In the genomic region with DNA sequence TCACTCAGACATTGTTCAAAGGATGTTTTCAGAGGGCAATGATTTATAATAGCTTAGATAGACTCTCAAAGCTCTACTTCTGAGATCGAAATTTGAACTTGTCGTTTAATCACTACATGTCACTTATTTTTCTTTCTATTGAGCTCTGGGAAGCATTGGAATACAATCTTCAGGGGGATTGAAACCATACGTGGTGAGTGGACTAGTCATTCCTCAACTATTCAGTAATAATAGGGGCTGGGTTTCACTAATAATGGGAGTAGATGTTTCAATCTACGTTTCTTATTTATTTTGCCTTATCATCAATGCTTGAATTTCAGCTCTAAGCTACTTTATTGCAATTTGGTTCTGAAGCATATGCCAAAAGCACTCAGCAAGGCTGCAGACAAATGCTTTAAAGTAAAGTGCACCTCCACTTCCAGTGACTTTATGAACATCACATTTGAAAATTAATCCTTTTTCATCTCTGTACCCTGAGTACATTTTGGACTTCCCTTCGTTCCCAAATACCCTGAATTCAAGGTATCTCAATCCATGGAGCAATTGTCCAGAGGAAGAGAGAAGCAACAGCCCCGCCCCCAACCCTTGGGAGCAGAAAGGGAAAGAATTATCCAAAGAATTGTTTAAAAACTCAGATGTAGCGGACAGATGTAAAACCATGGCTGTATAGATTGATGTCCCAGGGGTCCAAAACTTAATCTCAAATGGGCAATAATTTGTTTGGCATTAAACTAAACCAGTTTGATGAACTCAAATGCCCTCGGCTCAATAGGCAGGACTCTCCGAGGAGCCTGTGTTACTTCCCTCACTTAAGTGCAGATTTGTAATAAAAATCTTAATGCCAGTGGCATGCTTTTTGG, we compare ENCODE assay signal across 8 cellular contexts.
A peak's percentile ranks its signal among the peaks of the same experiment; 100 is the strongest.
DNase-seq lines count a peak whose midpoint lies in the region; ATAC-seq and TF ChIP-seq lines count a peak whose summit lies in the region.

No MANE protein-coding gene starts in this region.

- H3K4me1 ChIP-seq in CD8-positive, alpha-beta memory T cell (ENCODE audit: insufficient read depth, low read length), result peaks cover 17% of the 10 kb centered on the region
- peaks cover 8% of the 10 kb centered on the region; the same call in 1 of the 2 replicates for H3K4me1 ChIP-seq in HUES64 (ENCODE audit: insufficient read depth, low read length)

- H3K4me3 ChIP-seq in CD8-positive, alpha-beta memory T cell (ENCODE audit: low read length), result peak overlapping the region; percentile 84
- peak overlapping the region; percentile 94 for H3K4me3 ChIP-seq in HUES64 (ENCODE audit: low read length)

- H3K9ac ChIP-seq in HUES64 (ENCODE audit: low read depth, low read length), result peak overlapping the region; percentile 99

- H3K4me1 Mint-ChIP-seq in CD8-positive, alpha-beta memory T cell, result peaks cover 23 to 39% (median 33%) of the 10 kb centered on the region in 3 donors
- H3K4me1 Mint-ChIP-seq in naive B cell, result peaks cover 23 to 35% (median 25%) of the 10 kb centered on the region in 3 donors

- ATAC-seq in naive B cell (ENCODE audit: low read depth in 2 of 2), result no peak
- no peak for ATAC-seq in HG02852 (IDR thresholded peaks at IDR 0.05; ENCODE audit: unreplicated experiment)

- H3K27me3 ChIP-seq in CD8-positive, alpha-beta memory T cell (ENCODE audit: insufficient read depth, low read length, poor library complexity, severe bottlenecking), result no peaks in the 10 kb centered on the region
- no peaks in the 10 kb centered on the region for H3K27me3 ChIP-seq in HUES64 (ENCODE audit: insufficient read depth, low read length)

- no peaks in the 10 kb centered on the region for H3K9me3 ChIP-seq in CD8-positive, alpha-beta memory T cell (ENCODE audit: low read length)
- H3K9me3 ChIP-seq in HUES64 (ENCODE audit: insufficient read depth, low read depth, low read length), result no peaks in the 10 kb centered on the region

- WGBS in HUES64, result 9% methylated on average over 6 of the region's 9 CpGs

- H3K27ac ChIP-seq in CD8-positive, alpha-beta memory T cell (ENCODE audit: low read depth, low read length), result peak overlapping the region; percentile 97
- H3K27ac ChIP-seq in HUES64 (ENCODE audit: low read depth, low read length), result peak overlapping the region; percentile 81; the same call in 1 of the 2 replicates

- CTCF ChIA-PET in CD8-positive, alpha-beta memory T cell (lab: Charles Lee), result interaction anchor here (0.7 to 6.6 kb wide), 12 partner anchors 17 to 129 kb away, joined by 3 to 174 read pairs (median 8); a partner anchor contains a TSS

- POLR2A ChIA-PET in CD8-positive, alpha-beta memory T cell (lab: Charles Lee), result interaction anchor here (0.6 to 9.6 kb wide), 34 partner anchors 15 to 1738 kb away, joined by 3 to 958 read pairs (median 30); a partner anchor contains a TSS

- H3K36me3 Mint-ChIP-seq in CD8-positive, alpha-beta memory T cell, result peaks cover 0 to 31% (median 0%) of the 10 kb centered on the region in 3 donors
- H3K36me3 Mint-ChIP-seq in naive B cell, result peaks cover 0 to 5% of the 10 kb centered on the region in 2 donors

- in situ Hi-C loops in SK-MEL-5 (cut with HindIII; ENCODE audit: low pct_unique_long_range_greater_than_20kb, low sequenced_read_pairs), result no loop called here

- no peak for DNase-seq in CD8-positive, alpha-beta memory T cell
- peak; percentile 78 for DNase-seq in SK-MEL-5 (ENCODE audit: low read depth, low spot score)
- peak; percentile 60 to 73 for DNase-seq in erythroblast (lab: John Stamatoyannopoulos, UW)
- no peak for DNase-seq in naive B cell
- DNase-seq in 8988T, result no peak
- DNase-seq in occipital lobe (lab: John Stamatoyannopoulos, UW), result no peak

- H3K36me3 ChIP-seq in CD8-positive, alpha-beta memory T cell (ENCODE audit: insufficient read depth, low read length), result no peaks in the 10 kb centered on the region
- no peaks in the 10 kb centered on the region for H3K36me3 ChIP-seq in HUES64 (ENCODE audit: insufficient read depth, low read length)

- TF ChIP-seq POLR2A in erythroblast (IDR thresholded peaks at IDR 0.05; ENCODE audit: low read length), result no peak

- H3K4me3 Mint-ChIP-seq in CD8-positive, alpha-beta memory T cell, result peak overlapping the region; percentile 87 to 98 (median 94)
- peak overlapping the region; percentile 85 to 100 (median 96) for H3K4me3 Mint-ChIP-seq in naive B cell

- H3K9me3 Mint-ChIP-seq in CD8-positive, alpha-beta memory T cell, result no peaks in the 10 kb centered on the region
- peaks cover 0 to 2% (median 0%) of the 10 kb centered on the region in 7 donors for H3K9me3 Mint-ChIP-seq in naive B cell

- peaks cover 0 to 1% of the 10 kb centered on the region in 2 donors for H3K27me3 Mint-ChIP-seq in CD8-positive, alpha-beta memory T cell
- H3K27me3 Mint-ChIP-seq in naive B cell, result no peaks in the 10 kb centered on the region

- peak overlapping the region; percentile 87 to 99 (median 96) for H3K27ac Mint-ChIP-seq in CD8-positive, alpha-beta memory T cell
- peak overlapping the region; percentile 95 to 99 (median 96) for H3K27ac Mint-ChIP-seq in naive B cell

Comparison
In these comparisons a context has a peak if more than half of its experiments do, and no peak if none do; other contexts are left out.
1. DNase-seq: peak in SK-MEL-5 (single experiment) and erythroblast (2 of 2); none in CD8-positive, alpha-beta memory T cell (0 of 5), naive B cell (single experiment), 8988T (single experiment) and occipital lobe (single experiment).